In genomic region chr10:14553434-14553833, GRCh38 we compare ENCODE assay signal across 1 cellular context.
A peak's percentile ranks its signal among the peaks of the same experiment; 100 is the strongest.
TF ChIP-seq lines count a peak whose summit lies in the region.

No MANE protein-coding gene starts in this region.

TF ChIP-seq in GM12878, 131 proteins besides CTCF, POLR2A, EP300 and RAD21 (continued from another document):
- TF ChIP-seq, protein P1, sequence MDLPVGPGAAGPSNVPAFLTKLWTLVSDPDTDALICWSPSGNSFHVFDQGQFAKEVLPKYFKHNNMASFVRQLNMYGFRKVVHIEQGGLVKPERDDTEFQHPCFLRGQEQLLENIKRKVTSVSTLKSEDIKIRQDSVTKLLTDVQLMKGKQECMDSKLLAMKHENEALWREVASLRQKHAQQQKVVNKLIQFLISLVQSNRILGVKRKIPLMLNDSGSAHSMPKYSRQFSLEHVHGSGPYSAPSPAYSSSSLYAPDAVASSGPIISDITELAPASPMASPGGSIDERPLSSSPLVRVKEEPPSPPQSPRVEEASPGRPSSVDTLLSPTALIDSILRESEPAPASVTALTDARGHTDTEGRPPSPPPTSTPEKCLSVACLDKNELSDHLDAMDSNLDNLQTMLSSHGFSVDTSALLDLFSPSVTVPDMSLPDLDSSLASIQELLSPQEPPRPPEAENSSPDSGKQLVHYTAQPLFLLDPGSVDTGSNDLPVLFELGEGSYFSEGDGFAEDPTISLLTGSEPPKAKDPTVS (IDR thresholded peaks at IDR 0.05; ENCODE audit: low read depth, low read length) = no peak
- TF ChIP-seq ATF7 (IDR thresholded peaks at IDR 0.05; ENCODE audit: low read depth) (no peak), TBL1XR1 (IDR thresholded peaks at IDR 0.05; ENCODE audit: low read depth, low read length) (no peak), KAT2A (conservative IDR thresholded peaks at IDR 0.05; ENCODE audit: control insufficient read depth, low read depth, low read length) (no peak), RUNX3 (IDR thresholded peaks at IDR 0.05; ENCODE audit: low read length) (peak; percentile 62), WRNIP1 (IDR thresholded peaks at IDR 0.05; ENCODE audit: borderline replicate concordance, low read depth, low read length) (no peak), FOXM1 (IDR thresholded peaks at IDR 0.05; ENCODE audit: low read depth, low read length) (0 out of 2 replicates have a peak, but pooled peaks have one; percentile 21), SP1 (IDR thresholded peaks at IDR 0.05; ENCODE audit: low read depth, low read length) (no peak), MTA2 (IDR thresholded peaks at IDR 0.05; ENCODE audit: low read depth) (no peak), SUZ12 (IDR thresholded peaks at IDR 0.05; ENCODE audit: unreplicated experiment) (no peak), CHD4 (IDR thresholded peaks at IDR 0.05) (no peak), SIN3A (IDR thresholded peaks at IDR 0.05; ENCODE audit: low read depth, low read length) (no peak), MTA3 (IDR thresholded peaks at IDR 0.05; ENCODE audit: borderline replicate concordance, low read length) (no peak), KDM1A (IDR thresholded peaks at IDR 0.05; ENCODE audit: borderline replicate concordance) (no peak), TCF3 (IDR thresholded peaks at IDR 0.05; ENCODE audit: borderline replicate concordance, insufficient read depth, low read depth, low read length) (no peak), NR2F1 (conservative IDR thresholded peaks at IDR 0.05) (no peak), NR2C2 (IDR thresholded peaks at IDR 0.05; ENCODE audit: borderline replicate concordance, control insufficient read depth, insufficient read length, low read depth) (no peak), PML (IDR thresholded peaks at IDR 0.05; ENCODE audit: low read length) (peak; percentile 27; the same call in 1 of the 2 replicates), ZZZ3 (IDR thresholded peaks at IDR 0.05; ENCODE audit: control insufficient read depth, insufficient read length, low read depth) (no peak), CBX5 (IDR thresholded peaks at IDR 0.05; ENCODE audit: low read depth) (no peak), BCL3 (IDR thresholded peaks at IDR 0.05; ENCODE audit: borderline replicate concordance, insufficient read depth, low read depth, low read length, poor library complexity, severe bottlenecking) (no peak), HDAC2 (IDR thresholded peaks at IDR 0.05) (no peak), RBBP5 (conservative IDR thresholded peaks at IDR 0.05) (no peak), E2F4 (IDR thresholded peaks at IDR 0.05; ENCODE audit: low read depth, low read length) (no peak), RELA (IDR thresholded peaks at IDR 0.05; ENCODE audit: borderline replicate concordance, partially characterized antibody) (no peak), USF1 (IDR thresholded peaks at IDR 0.05; ENCODE audit: borderline replicate concordance, extremely low read length, insufficient read depth, low read depth, low read length) (no peak), ZNF622 (IDR thresholded peaks at IDR 0.05) (no peak)
